24 cellular contexts compared by ENCODE assay signal in genomic region chr16:18966791-18967190, GRCh38.
"Had no signal": no experiment of that assay in that cellular context is flagged by ENCODE, and none has a peak within 500 bp of the region (broad histone marks: within the 10 kb centered on the region; RNA-seq: fewer than 3 reads in every experiment).

No MANE protein-coding gene starts in this region.

- H3K4me1 ChIP-seq: colonic mucosa had no signal

- H3K27ac ChIP-seq: colonic mucosa, coronary artery, dorsolateral prefrontal cortex, epithelial cell of prostate, esophagus muscularis mucosa, esophagus squamous epithelium, foreskin keratinocyte, gastrocnemius medialis, gastroesophageal sphincter, heart left ventricle, heart right ventricle had no signal

- H3K4me3 ChIP-seq: colonic mucosa, coronary artery, dorsolateral prefrontal cortex, esophagus muscularis mucosa, esophagus squamous epithelium, gastrocnemius medialis, gastroesophageal sphincter, heart left ventricle, heart right ventricle had no signal

- H3K27me3 ChIP-seq: colonic mucosa, dorsolateral prefrontal cortex, esophagus muscularis mucosa, esophagus squamous epithelium, foreskin keratinocyte, gastrocnemius medialis, gastroesophageal sphincter, heart left ventricle, heart right ventricle had no signal

- H3K36me3 ChIP-seq: colonic mucosa, esophagus muscularis mucosa, esophagus squamous epithelium, gastrocnemius medialis, gastroesophageal sphincter, heart left ventricle, heart right ventricle had no signal

- ATAC-seq: effector memory CD8-positive, alpha-beta T cell; esophagus mucosa; foreskin keratinocyte; gastrocnemius medialis; gastroesophageal sphincter; heart left ventricle; heart right ventricle had no signal

- DNase-seq: colonic mucosa; cortex of kidney; dermis blood vessel endothelial cell; dorsolateral prefrontal cortex; effector CD4-positive, alpha-beta T cell; effector CD8-positive, alpha-beta T cell; effector memory CD4-positive, alpha-beta T cell; effector memory CD8-positive, alpha-beta T cell; endodermal cell; erythroblast; esophagus squamous epithelium; foreskin fibroblast; foreskin keratinocyte; foreskin melanocyte; gastrocnemius medialis; glutamatergic neuron; head of caudate nucleus; heart left ventricle; heart right ventricle had no signal

- H3K9me3 ChIP-seq: colonic mucosa, esophagus muscularis mucosa, esophagus squamous epithelium, gastrocnemius medialis, gastroesophageal sphincter, heart left ventricle, heart right ventricle had no signal
